18 cellular contexts compared by ENCODE assay signal in genomic region chr10:103985726-103986125, GRCh38.
DNase-seq lines count a peak whose midpoint lies in the region; FAIRE-seq and TF ChIP-seq lines count a peak whose summit lies in the region.
"Had no signal": no experiment of that assay in that cellular context is flagged by ENCODE, and none has a peak within 500 bp of the region (broad histone marks: within the 10 kb centered on the region; RNA-seq: fewer than 3 reads in every experiment).

No MANE protein-coding gene starts in this region.

- no peak overlapping the region for H3K4me3 ChIP-seq in choroid plexus epithelial cell (ENCODE audit: low read depth, low read length)
- H3K4me3 ChIP-seq: GM12878, SJCRH30 had no signal

- peak; percentile 56 for DNase-seq in HCEC 1CT
- DNase-seq in choroid plexus epithelial cell (ENCODE audit: low read depth) = peak; percentile 44
- peak; percentile 66 for DNase-seq in iris pigment epithelial cell (ENCODE audit: low read depth)
- DNase-seq in GOT3 (lab: John Stamatoyannopoulos, UW) = no peak
- no peak for DNase-seq in hippocampal formation (lab: John Stamatoyannopoulos, UW)
- no peak for DNase-seq in activated T-cell treated with anti-CD3 and anti-CD28 coated beads for 4 hours
- DNase-seq in NAMALWA (ENCODE audit: low spot score) = no peak
- DNase-seq: 8988T; COR-L47; DMS153; NCI-H1105; NCI-H1694 treated with DMSO at 0.1 percent for 48 hours; NCI-H345; NK-92 treated with Interleukin-12 subunit alpha and Interleukin-12 subunit beta, amount 100 ng/mL, for 24 hours; OCI-M1; SJCRH30 had no signal

- peak; percentile 88 for FAIRE-seq in A204.1 (lab: Jason Lieb, UNC)
- FAIRE-seq: GM12878 had no signal

- TF ChIP-seq CTCF in choroid plexus epithelial cell (conservative IDR thresholded peaks at IDR 0.05; ENCODE audit: low read depth, low read length) = no peak

Comparison
In these comparisons a context has a peak if more than half of its experiments do, and no peak if none do; other contexts are left out.
1. DNase-seq: peak in HCEC 1CT (single experiment), choroid plexus epithelial cell (single experiment) and iris pigment epithelial cell (single experiment); none in GOT3 (single experiment), hippocampal formation (0 of 2), activated T-cell treated with anti-CD3 and anti-CD28 coated beads for 4 hours (single experiment) and NAMALWA (single experiment).